ENCODE assay signal across 1 cellular context in genomic region chr7:74452748-74453320, GRCh38.
TF ChIP-seq lines count a peak whose summit lies in the region.

No MANE protein-coding gene starts in this region.

TF ChIP-seq in K562, 482 proteins besides CTCF, POLR2A, EP300 and RAD21 (continued from another document and continues in another):
- TF ChIP-seq ZNF740 (CRISPR knock-in tag; IDR thresholded peaks at IDR 0.05) (no peak), ZNF740 (tag; IDR thresholded peaks at IDR 0.05) (peak in 1 of 2 experiments; percentile 81; a peak in 2 of 4 replicates), PTRF (tag; IDR thresholded peaks at IDR 0.05) (peak; percentile 86), NCOA6 (IDR thresholded peaks at IDR 0.05) (no peak), ATF1 (CRISPR knock-in tag; IDR thresholded peaks at IDR 0.05) (no peak), ATF1 (tag; IDR thresholded peaks at IDR 0.05) (peak; percentile 45; the same call in 1 of the 2 replicates), E4F1 (CRISPR knock-in tag; IDR thresholded peaks at IDR 0.05; ENCODE audit: borderline replicate concordance) (no peak), ZBTB34 (CRISPR knock-in tag; IDR thresholded peaks at IDR 0.05) (0 out of 2 replicates have a peak, but pooled peaks have one; percentile 20), ZNF41 (CRISPR knock-in tag; conservative IDR thresholded peaks at IDR 0.05) (peak; percentile 82), SMARCE1 (IDR thresholded peaks at IDR 0.05) (no peak), MBD2 (IDR thresholded peaks at IDR 0.05; ENCODE audit: borderline replicate concordance, low read depth) (no peak), POLR3A (IDR thresholded peaks at IDR 0.05; ENCODE audit: borderline replicate concordance, extremely low read depth, insufficient read depth, insufficient read length) (no peak), ZNF766 (CRISPR knock-in tag; conservative IDR thresholded peaks at IDR 0.05) (peak; percentile 91), STAT5B (CRISPR knock-in tag; IDR thresholded peaks at IDR 0.05) (no peak), ZKSCAN8 (CRISPR knock-in tag; IDR thresholded peaks at IDR 0.05) (peak; percentile 72; the same call in 1 of the 2 replicates), NR2C2 (CRISPR knock-in tag; IDR thresholded peaks at IDR 0.05) (no peak), NR2C2 (tag; IDR thresholded peaks at IDR 0.05) (peak; percentile 53; the same call in 1 of the 2 replicates), NFIX (CRISPR knock-in tag; IDR thresholded peaks at IDR 0.05; ENCODE audit: low read depth) (no peak), NFXL1 (CRISPR knock-in tag; IDR thresholded peaks at IDR 0.05) (peak; percentile 70; the same call in 1 of the 2 replicates), ZNF197 (CRISPR knock-in tag; IDR thresholded peaks at IDR 0.05; ENCODE audit: low read depth) (0 out of 2 replicates have a peak, but pooled peaks have one; percentile 85), CXXC5 (CRISPR knock-in tag; IDR thresholded peaks at IDR 0.05) (peak; percentile 44), PHF21A (IDR thresholded peaks at IDR 0.05; ENCODE audit: borderline replicate concordance, low read depth) (peak; percentile 33; the same call in 1 of the 2 replicates), GTF2E2 (tag; IDR thresholded peaks at IDR 0.05) (0 out of 2 replicates have a peak, but pooled peaks have one; percentile 34), NR4A1 (CRISPR knock-in tag; IDR thresholded peaks at IDR 0.05) (no peak), NR4A1 (tag; IDR thresholded peaks at IDR 0.05) (peak; percentile 95), ARID2 (IDR thresholded peaks at IDR 0.05) (no peak), ZNF239 (CRISPR knock-in tag; IDR thresholded peaks at IDR 0.05) (peak; percentile 45; the same call in 1 of the 2 replicates), KLF6 (CRISPR knock-in tag; IDR thresholded peaks at IDR 0.05; ENCODE audit: borderline replicate concordance) (peak; percentile 85; the same call in 1 of the 2 replicates), PCBP2 (IDR thresholded peaks at IDR 0.05; ENCODE audit: low read depth, low read length, poor library complexity, severe bottlenecking) (no peak), SLC30A9 (CRISPR knock-in tag; IDR thresholded peaks at IDR 0.05) (no peak), FOXK1 (CRISPR knock-in tag; IDR thresholded peaks at IDR 0.05; ENCODE audit: borderline replicate concordance) (0 out of 2 replicates have a peak, but pooled peaks have one; percentile 25), RAD51 (IDR thresholded peaks at IDR 0.05; ENCODE audit: borderline replicate concordance, low read depth) (no peak), ZNF583 (CRISPR knock-in tag; IDR thresholded peaks at IDR 0.05) (peak; percentile 71; the same call in 1 of the 2 replicates), XRCC5 (IDR thresholded peaks at IDR 0.05; ENCODE audit: low read depth, low read length) (no peak), KDM1A (IDR thresholded peaks at IDR 0.05) (no peak), ZNF644 (tag; IDR thresholded peaks at IDR 0.05; ENCODE audit: low read depth) (peak; percentile 96), ERF (CRISPR knock-in tag; IDR thresholded peaks at IDR 0.05) (no peak), MEF2D (tag; conservative IDR thresholded peaks at IDR 0.05; ENCODE audit: low read depth) (peak; percentile 88), ZFP36 (IDR thresholded peaks at IDR 0.05; ENCODE audit: low read depth, low read length, partially characterized antibody) (no peak), CHD4 (IDR thresholded peaks at IDR 0.05; ENCODE audit: insufficient read depth, insufficient replicate concordance, low read depth, low read length, poor library complexity, severe bottlenecking) (peak; percentile 12), DDX20 (tag; IDR thresholded peaks at IDR 0.05; ENCODE audit: low read depth) (peak; percentile 85), ZNF764 (CRISPR knock-in tag; IDR thresholded peaks at IDR 0.05; ENCODE audit: low read depth) (no peak)
- TF ChIP-seq, protein P1, sequence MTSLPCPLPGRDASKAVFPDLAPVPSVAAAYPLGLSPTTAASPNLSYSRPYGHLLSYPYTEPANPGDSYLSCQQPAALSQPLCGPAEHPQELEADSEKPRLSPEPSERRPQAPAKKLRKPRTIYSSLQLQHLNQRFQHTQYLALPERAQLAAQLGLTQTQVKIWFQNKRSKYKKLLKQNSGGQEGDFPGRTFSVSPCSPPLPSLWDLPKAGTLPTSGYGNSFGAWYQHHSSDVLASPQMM (CRISPR knock-in tag; IDR thresholded peaks at IDR 0.05), result no peak
- TF ChIP-seq, protein P2, sequence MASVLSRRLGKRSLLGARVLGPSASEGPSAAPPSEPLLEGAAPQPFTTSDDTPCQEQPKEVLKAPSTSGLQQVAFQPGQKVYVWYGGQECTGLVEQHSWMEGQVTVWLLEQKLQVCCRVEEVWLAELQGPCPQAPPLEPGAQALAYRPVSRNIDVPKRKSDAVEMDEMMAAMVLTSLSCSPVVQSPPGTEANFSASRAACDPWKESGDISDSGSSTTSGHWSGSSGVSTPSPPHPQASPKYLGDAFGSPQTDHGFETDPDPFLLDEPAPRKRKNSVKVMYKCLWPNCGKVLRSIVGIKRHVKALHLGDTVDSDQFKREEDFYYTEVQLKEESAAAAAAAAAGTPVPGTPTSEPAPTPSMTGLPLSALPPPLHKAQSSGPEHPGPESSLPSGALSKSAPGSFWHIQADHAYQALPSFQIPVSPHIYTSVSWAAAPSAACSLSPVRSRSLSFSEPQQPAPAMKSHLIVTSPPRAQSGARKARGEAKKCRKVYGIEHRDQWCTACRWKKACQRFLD (CRISPR knock-in tag; IDR thresholded peaks at IDR 0.05), result peak; percentile 97
- TF ChIP-seq, protein P3, sequence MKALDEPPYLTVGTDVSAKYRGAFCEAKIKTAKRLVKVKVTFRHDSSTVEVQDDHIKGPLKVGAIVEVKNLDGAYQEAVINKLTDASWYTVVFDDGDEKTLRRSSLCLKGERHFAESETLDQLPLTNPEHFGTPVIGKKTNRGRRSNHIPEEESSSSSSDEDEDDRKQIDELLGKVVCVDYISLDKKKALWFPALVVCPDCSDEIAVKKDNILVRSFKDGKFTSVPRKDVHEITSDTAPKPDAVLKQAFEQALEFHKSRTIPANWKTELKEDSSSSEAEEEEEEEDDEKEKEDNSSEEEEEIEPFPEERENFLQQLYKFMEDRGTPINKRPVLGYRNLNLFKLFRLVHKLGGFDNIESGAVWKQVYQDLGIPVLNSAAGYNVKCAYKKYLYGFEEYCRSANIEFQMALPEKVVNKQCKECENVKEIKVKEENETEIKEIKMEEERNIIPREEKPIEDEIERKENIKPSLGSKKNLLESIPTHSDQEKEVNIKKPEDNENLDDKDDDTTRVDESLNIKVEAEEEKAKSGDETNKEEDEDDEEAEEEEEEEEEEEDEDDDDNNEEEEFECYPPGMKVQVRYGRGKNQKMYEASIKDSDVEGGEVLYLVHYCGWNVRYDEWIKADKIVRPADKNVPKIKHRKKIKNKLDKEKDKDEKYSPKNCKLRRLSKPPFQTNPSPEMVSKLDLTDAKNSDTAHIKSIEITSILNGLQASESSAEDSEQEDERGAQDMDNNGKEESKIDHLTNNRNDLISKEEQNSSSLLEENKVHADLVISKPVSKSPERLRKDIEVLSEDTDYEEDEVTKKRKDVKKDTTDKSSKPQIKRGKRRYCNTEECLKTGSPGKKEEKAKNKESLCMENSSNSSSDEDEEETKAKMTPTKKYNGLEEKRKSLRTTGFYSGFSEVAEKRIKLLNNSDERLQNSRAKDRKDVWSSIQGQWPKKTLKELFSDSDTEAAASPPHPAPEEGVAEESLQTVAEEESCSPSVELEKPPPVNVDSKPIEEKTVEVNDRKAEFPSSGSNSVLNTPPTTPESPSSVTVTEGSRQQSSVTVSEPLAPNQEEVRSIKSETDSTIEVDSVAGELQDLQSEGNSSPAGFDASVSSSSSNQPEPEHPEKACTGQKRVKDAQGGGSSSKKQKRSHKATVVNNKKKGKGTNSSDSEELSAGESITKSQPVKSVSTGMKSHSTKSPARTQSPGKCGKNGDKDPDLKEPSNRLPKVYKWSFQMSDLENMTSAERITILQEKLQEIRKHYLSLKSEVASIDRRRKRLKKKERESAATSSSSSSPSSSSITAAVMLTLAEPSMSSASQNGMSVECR (CRISPR knock-in tag; IDR thresholded peaks at IDR 0.05), result no peak
- TF ChIP-seq, protein P4, sequence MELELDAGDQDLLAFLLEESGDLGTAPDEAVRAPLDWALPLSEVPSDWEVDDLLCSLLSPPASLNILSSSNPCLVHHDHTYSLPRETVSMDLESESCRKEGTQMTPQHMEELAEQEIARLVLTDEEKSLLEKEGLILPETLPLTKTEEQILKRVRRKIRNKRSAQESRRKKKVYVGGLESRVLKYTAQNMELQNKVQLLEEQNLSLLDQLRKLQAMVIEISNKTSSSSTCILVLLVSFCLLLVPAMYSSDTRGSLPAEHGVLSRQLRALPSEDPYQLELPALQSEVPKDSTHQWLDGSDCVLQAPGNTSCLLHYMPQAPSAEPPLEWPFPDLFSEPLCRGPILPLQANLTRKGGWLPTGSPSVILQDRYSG (tag; conservative IDR thresholded peaks at IDR 0.05; ENCODE audit: low read depth), result peak; percentile 87
- TF ChIP-seq, protein P5, sequence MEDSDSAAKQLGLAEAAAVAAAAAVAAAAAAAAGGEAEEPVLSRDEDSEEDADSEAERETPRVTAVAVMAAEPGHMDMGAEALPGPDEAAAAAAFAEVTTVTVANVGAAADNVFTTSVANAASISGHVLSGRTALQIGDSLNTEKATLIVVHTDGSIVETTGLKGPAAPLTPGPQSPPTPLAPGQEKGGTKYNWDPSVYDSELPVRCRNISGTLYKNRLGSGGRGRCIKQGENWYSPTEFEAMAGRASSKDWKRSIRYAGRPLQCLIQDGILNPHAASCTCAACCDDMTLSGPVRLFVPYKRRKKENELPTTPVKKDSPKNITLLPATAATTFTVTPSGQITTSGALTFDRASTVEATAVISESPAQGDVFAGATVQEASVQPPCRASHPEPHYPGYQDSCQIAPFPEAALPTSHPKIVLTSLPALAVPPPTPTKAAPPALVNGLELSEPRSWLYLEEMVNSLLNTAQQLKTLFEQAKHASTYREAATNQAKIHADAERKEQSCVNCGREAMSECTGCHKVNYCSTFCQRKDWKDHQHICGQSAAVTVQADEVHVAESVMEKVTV (CRISPR knock-in tag; IDR thresholded peaks at IDR 0.05), result no peak
- TF ChIP-seq, protein P6, sequence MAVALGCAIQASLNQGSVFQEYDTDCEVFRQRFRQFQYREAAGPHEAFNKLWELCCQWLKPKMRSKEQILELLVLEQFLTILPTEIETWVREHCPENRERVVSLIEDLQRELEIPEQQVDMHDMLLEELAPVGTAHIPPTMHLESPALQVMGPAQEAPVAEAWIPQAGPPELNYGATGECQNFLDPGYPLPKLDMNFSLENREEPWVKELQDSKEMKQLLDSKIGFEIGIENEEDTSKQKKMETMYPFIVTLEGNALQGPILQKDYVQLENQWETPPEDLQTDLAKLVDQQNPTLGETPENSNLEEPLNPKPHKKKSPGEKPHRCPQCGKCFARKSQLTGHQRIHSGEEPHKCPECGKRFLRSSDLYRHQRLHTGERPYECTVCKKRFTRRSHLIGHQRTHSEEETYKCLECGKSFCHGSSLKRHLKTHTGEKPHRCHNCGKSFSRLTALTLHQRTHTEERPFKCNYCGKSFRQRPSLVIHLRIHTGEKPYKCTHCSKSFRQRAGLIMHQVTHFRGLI (CRISPR knock-in tag; IDR thresholded peaks at IDR 0.05), result 0 out of 2 replicates have a peak, but pooled peaks have one; percentile 71
- TF ChIP-seq, protein P7, sequence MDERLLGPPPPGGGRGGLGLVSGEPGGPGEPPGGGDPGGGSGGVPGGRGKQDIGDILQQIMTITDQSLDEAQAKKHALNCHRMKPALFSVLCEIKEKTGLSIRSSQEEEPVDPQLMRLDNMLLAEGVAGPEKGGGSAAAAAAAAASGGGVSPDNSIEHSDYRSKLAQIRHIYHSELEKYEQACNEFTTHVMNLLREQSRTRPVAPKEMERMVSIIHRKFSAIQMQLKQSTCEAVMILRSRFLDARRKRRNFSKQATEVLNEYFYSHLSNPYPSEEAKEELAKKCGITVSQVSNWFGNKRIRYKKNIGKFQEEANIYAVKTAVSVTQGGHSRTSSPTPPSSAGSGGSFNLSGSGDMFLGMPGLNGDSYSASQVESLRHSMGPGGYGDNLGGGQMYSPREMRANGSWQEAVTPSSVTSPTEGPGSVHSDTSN (CRISPR knock-in tag; IDR thresholded peaks at IDR 0.05; ENCODE audit: low read depth), result no peak
- TF ChIP-seq, protein P7 (tag; conservative IDR thresholded peaks at IDR 0.05; ENCODE audit: low read depth), result 0 out of 2 replicates have a peak, but pooled peaks have one; percentile 24
